ENCODE assay signal across 1 cellular context in genomic region chr1:109482796-109483638, GRCh38.
TF ChIP-seq lines count a peak whose summit lies in the region.

No MANE protein-coding gene starts in this region.

TF ChIP-seq in endothelial cell of umbilical vein, 7 proteins besides CTCF, POLR2A, EP300 and RAD21:
- TF ChIP-seq POLR2AphosphoS5 (IDR thresholded peaks at IDR 0.05; ENCODE audit: insufficient read depth, low read depth, low read length), result no peak
- no peak for TF ChIP-seq MAX (IDR thresholded peaks at IDR 0.05; ENCODE audit: insufficient read depth, insufficient read length)
- no peak for TF ChIP-seq MYC (IDR thresholded peaks at IDR 0.05; ENCODE audit: low read depth, low read length)
- TF ChIP-seq FOS (IDR thresholded peaks at IDR 0.05; ENCODE audit: borderline replicate concordance, insufficient read depth, low read length), result no peak
- TF ChIP-seq GATA2 (IDR thresholded peaks at IDR 0.05; ENCODE audit: insufficient read depth, insufficient read length, low read depth, low read length), result no peak
- no peak for TF ChIP-seq EZH2 (IDR thresholded peaks at IDR 0.05; ENCODE audit: borderline replicate concordance, low read depth, low read length, severe bottlenecking)
- TF ChIP-seq JUN (IDR thresholded peaks at IDR 0.05; ENCODE audit: borderline replicate concordance, insufficient read depth, insufficient read length, low read depth), result no peak
